13 cellular contexts compared by ENCODE assay signal in genomic region chr11:122098223-122098980, GRCh38. TPM values are rescaled to one million over a fixed set of nuclear protein-coding genes. Genes with fewer than 3 reads are reported as not detected.
DNase-seq lines count a peak whose midpoint lies in the region; ATAC-seq and TF ChIP-seq lines count a peak whose summit lies in the region.
"Had no signal": no experiment of that assay in that cellular context is flagged by ENCODE, and none has a peak within 500 bp of the region (broad histone marks: within the 10 kb centered on the region; RNA-seq: fewer than 3 reads in every experiment).

No MANE protein-coding gene starts in this region.

- peak overlapping the region; percentile 80 for H3K4me3 Mint-ChIP-seq in neural crest cell

- peaks cover 95% of the 10 kb centered on the region for H3F3A ChIP-seq in SK-N-SH (replicated peaks; ENCODE audit: insufficient read depth)

- H3K27ac Mint-ChIP-seq in neural crest cell (ENCODE audit: unreplicated experiment), result no peak overlapping the region

- H3K4me3 ChIP-seq in SK-N-SH (ENCODE audit: low read depth in 2 of 2, low read length in 1 of 2) (peak overlapping the region; percentile 77 to 80), epithelial cell of esophagus (ENCODE audit: low read length) (peak overlapping the region; percentile 72), uterus (peak overlapping the region; percentile 57 to 64)
- H3K4me3 ChIP-seq: right lobe of liver had no signal

- H3K27ac ChIP-seq in SK-N-SH (ENCODE audit: low read depth in 2 of 2, low read length in 1 of 2) (peak overlapping the region; percentile 94 to 98), uterus (peak overlapping the region; percentile 92 to 95)
- H3K27ac ChIP-seq: right lobe of liver had no signal

- peak overlapping the region; percentile 92 for H3K9ac ChIP-seq in SK-N-SH

- WGBS in SK-N-SH (ENCODE audit: low lambda C conversion rate), result 8% methylated on average over 8 of the region's 8 CpGs

- TF ChIP-seq POLR2A in uterus (IDR thresholded peaks at IDR 0.05), result no peak

- H4K20me1 ChIP-seq in SK-N-SH (ENCODE audit: insufficient read depth), result peaks cover 38% of the 10 kb centered on the region

- no peak for TF ChIP-seq EP300 in SK-N-SH (IDR thresholded peaks at IDR 0.05; ENCODE audit: borderline replicate concordance in 1 of 2, low read depth in 1 of 2, low read length in 1 of 2)

- CTCF ChIA-PET in SK-N-SH (lab: Yijun Ruan, JAX), result interaction anchor here (1.0 to 9.1 kb wide), 4 partner anchors 10 to 444 kb away, joined by 3 to 134 read pairs (median 21); no protein-coding TSS in a partner anchor

- H3K36me3 Mint-ChIP-seq in neural crest cell (ENCODE audit: low read depth), result no peaks in the 10 kb centered on the region

- no peaks in the 10 kb centered on the region for H3K9me2 ChIP-seq in SK-N-SH

- H3K79me2 ChIP-seq in SK-N-SH (ENCODE audit: insufficient read depth), result peaks cover 99% of the 10 kb centered on the region

- POLR2A ChIA-PET in SK-N-SH (lab: Yijun Ruan, JAX), result interaction anchor here (0.9 kb wide), 1 partner anchor 443 kb away, joined by 4 read pairs; no protein-coding TSS in a partner anchor

- H2AFZ ChIP-seq in SK-N-SH (ENCODE audit: low read depth), result no peak overlapping the region

- no peaks in the 10 kb centered on the region for H3K27me3 ChIP-seq in SK-N-SH (ENCODE audit: insufficient read depth)
- H3K27me3 ChIP-seq in uterus, result no peaks in the 10 kb centered on the region
- H3K27me3 ChIP-seq: right lobe of liver had no signal

- no peaks in the 10 kb centered on the region for H3K9me3 Mint-ChIP-seq in neural crest cell

- H3K9me3 ChIP-seq in SK-N-SH (no peaks in the 10 kb centered on the region), uterus (no peaks in the 10 kb centered on the region)
- H3K9me3 ChIP-seq: right lobe of liver had no signal

- peak overlapping the region; percentile 89 for H3K4me2 ChIP-seq in SK-N-SH

- intact Hi-C loops in uterus (cut with DNase I; ENCODE audit: low total_unique reads), result no loop called here

- H3K4me1 ChIP-seq in SK-N-SH (ENCODE audit: control insufficient read depth in 1 of 2, insufficient read depth in 2 of 2, low read depth in 1 of 2, low read length in 1 of 2) (peaks cover 10 to 23% of the 10 kb centered on the region in 2 experiments), uterus (peaks cover 0 to 5% of the 10 kb centered on the region in 2 donors)
- H3K4me1 ChIP-seq: right lobe of liver had no signal

- no peak for TF ChIP-seq RAD21 in SK-N-SH (IDR thresholded peaks at IDR 0.05; ENCODE audit: low read length)

- DNase-seq in SK-N-SH (no peak), epithelial cell of esophagus (ENCODE audit: low read depth) (peak; percentile 13), neural crest cell (ENCODE audit: low read depth, low spot score) (no peak), uterus (no peak), SIG-M5 treated with dmso at 0.1 percent for 504 hours (lab: John Stamatoyannopoulos, UW; ENCODE audit: unreplicated experiment) (no peak)
- DNase-seq in stimulated activated CD4-positive, alpha-beta T cell treated with anti-CD3 and anti-CD28 coated beads, Interleukin-2, amount 100 ng/mL, for 24 hours, result no peak
- DNase-seq in activated naive CD4-positive, alpha-beta T cell (lab: John Stamatoyannopoulos, UW), result no peak
- DNase-seq: activated gamma-delta T cell treated with Interleukin-2 at 50 U/mL for 16 hours; effector memory CD4-positive, alpha-beta T cell; kidney; NCI-H2029; right lobe of liver had no signal

- peaks cover 34% of the 10 kb centered on the region for H3K4me1 Mint-ChIP-seq in neural crest cell

- H3K36me3 ChIP-seq in SK-N-SH (replicated peaks in 1 of 2; ENCODE audit: control insufficient read depth in 1 of 2, insufficient read depth in 2 of 2, low read length in 1 of 2) (peaks cover 21 to 67% of the 10 kb centered on the region in 2 experiments), uterus (no peaks in the 10 kb centered on the region)
- H3K36me3 ChIP-seq: right lobe of liver had no signal

- ATAC-seq in SK-N-SH treated with all-trans-retinoic acid at 6 μM for 48 hours, result no peak
- ATAC-seq: right lobe of liver had no signal

- TF ChIP-seq CTCF in SK-N-SH (IDR thresholded peaks at IDR 0.05), result no peak
- TF ChIP-seq CTCF in epithelial cell of esophagus (IDR thresholded peaks at IDR 0.05; ENCODE audit: insufficient read depth, low read depth, low read length, missing control alignments), result no peak
- no peak for TF ChIP-seq CTCF in neural crest cell (conservative IDR thresholded peaks at IDR 0.05)
- TF ChIP-seq CTCF in uterus (IDR thresholded peaks at IDR 0.05), result no peak

- H3K27me3 Mint-ChIP-seq in neural crest cell (ENCODE audit: low read depth), result peaks cover 32% of the 10 kb centered on the region

TF ChIP-seq in SK-N-SH, 30 proteins besides CTCF, POLR2A, EP300 and RAD21 (continues in another document):
- no peak for TF ChIP-seq TCF12 (IDR thresholded peaks at IDR 0.05)
- no peak for TF ChIP-seq GATA2 (CRISPR knock-in tag; IDR thresholded peaks at IDR 0.05)
- no peak for TF ChIP-seq EZH2phosphoT487 (IDR thresholded peaks at IDR 0.05; ENCODE audit: borderline replicate concordance, low read depth)
- TF ChIP-seq GABPA (IDR thresholded peaks at IDR 0.05; ENCODE audit: low read depth), result no peak
- no peak for TF ChIP-seq CHD2 (IDR thresholded peaks at IDR 0.05; ENCODE audit: low read length, partially characterized antibody)
- TF ChIP-seq YY1 (IDR thresholded peaks at IDR 0.05; ENCODE audit: low read depth), result no peak
- TF ChIP-seq, protein P1, sequence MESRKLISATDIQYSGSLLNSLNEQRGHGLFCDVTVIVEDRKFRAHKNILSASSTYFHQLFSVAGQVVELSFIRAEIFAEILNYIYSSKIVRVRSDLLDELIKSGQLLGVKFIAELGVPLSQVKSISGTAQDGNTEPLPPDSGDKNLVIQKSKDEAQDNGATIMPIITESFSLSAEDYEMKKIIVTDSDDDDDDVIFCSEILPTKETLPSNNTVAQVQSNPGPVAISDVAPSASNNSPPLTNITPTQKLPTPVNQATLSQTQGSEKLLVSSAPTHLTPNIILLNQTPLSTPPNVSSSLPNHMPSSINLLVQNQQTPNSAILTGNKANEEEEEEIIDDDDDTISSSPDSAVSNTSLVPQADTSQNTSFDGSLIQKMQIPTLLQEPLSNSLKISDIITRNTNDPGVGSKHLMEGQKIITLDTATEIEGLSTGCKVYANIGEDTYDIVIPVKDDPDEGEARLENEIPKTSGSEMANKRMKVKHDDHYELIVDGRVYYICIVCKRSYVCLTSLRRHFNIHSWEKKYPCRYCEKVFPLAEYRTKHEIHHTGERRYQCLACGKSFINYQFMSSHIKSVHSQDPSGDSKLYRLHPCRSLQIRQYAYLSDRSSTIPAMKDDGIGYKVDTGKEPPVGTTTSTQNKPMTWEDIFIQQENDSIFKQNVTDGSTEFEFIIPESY (IDR thresholded peaks at IDR 0.05; ENCODE audit: borderline replicate concordance, low read depth), result no peak
- no peak for TF ChIP-seq RFX5 (IDR thresholded peaks at IDR 0.05; ENCODE audit: low read length)
- TF ChIP-seq MXI1 (IDR thresholded peaks at IDR 0.05; ENCODE audit: low read depth, low read length), result no peak
- no peak for TF ChIP-seq SMC3 (IDR thresholded peaks at IDR 0.05; ENCODE audit: low read depth, low read length)
- no peak for TF ChIP-seq TAF1 (IDR thresholded peaks at IDR 0.05; ENCODE audit: borderline replicate concordance, low read depth, low read length)
- no peak for TF ChIP-seq ELF1 (IDR thresholded peaks at IDR 0.05)
- no peak for TF ChIP-seq NRF1 (IDR thresholded peaks at IDR 0.05; ENCODE audit: low read depth, low read length)

TF ChIP-seq in SK-N-SH treated with all-trans-retinoic acid at 6 μM for 48 hours, 23 proteins besides CTCF, POLR2A, EP300 and RAD21 (continues in another document):
- TF ChIP-seq CREB5 (CRISPR knock-in tag; IDR thresholded peaks at IDR 0.05; ENCODE audit: low read depth), result no peak
- TF ChIP-seq OSR1 (CRISPR knock-in tag; IDR thresholded peaks at IDR 0.05), result no peak
- TF ChIP-seq, protein P2, sequence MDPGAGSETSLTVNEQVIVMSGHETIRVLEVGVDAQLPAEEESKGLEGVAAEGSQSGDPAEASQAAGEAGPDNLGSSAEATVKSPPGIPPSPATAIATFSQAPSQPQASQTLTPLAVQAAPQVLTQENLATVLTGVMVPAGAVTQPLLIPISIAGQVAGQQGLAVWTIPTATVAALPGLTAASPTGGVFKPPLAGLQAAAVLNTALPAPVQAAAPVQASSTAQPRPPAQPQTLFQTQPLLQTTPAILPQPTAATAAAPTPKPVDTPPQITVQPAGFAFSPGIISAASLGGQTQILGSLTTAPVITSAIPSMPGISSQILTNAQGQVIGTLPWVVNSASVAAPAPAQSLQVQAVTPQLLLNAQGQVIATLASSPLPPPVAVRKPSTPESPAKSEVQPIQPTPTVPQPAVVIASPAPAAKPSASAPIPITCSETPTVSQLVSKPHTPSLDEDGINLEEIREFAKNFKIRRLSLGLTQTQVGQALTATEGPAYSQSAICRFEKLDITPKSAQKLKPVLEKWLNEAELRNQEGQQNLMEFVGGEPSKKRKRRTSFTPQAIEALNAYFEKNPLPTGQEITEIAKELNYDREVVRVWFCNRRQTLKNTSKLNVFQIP (CRISPR knock-in tag; IDR thresholded peaks at IDR 0.05; ENCODE audit: borderline replicate concordance, low read depth), result no peak
- TF ChIP-seq TCF4 (CRISPR knock-in tag; IDR thresholded peaks at IDR 0.05; ENCODE audit: borderline replicate concordance), result no peak
- no peak for TF ChIP-seq ESRRG (CRISPR knock-in tag; IDR thresholded peaks at IDR 0.05)
- TF ChIP-seq ZNF70 (CRISPR knock-in tag; IDR thresholded peaks at IDR 0.05), result no peak
- TF ChIP-seq ZFP30 (CRISPR knock-in tag; IDR thresholded peaks at IDR 0.05), result no peak
- no peak for TF ChIP-seq ARNTL (CRISPR knock-in tag; IDR thresholded peaks at IDR 0.05; ENCODE audit: borderline replicate concordance, low read depth)
- TF ChIP-seq GLIS3 (CRISPR knock-in tag; IDR thresholded peaks at IDR 0.05), result no peak
- no peak for TF ChIP-seq BACH2 (CRISPR knock-in tag; IDR thresholded peaks at IDR 0.05; ENCODE audit: borderline replicate concordance)
- no peak for TF ChIP-seq ZNF8 (CRISPR knock-in tag; IDR thresholded peaks at IDR 0.05)
- TF ChIP-seq RARB (CRISPR knock-in tag; IDR thresholded peaks at IDR 0.05), result no peak

RNA-seq across cellular contexts. Expression of gene BLID, which starts 17.6 kb away (rescaled TPM):
- 0.18 TPM in 1 of 2 replicates, not detected in the other for polyA plus RNA-seq in SK-N-SH (2012; rRNA removed)
- not detected in 2 replicates for polyA plus RNA-seq in SK-N-SH (2012; cell fraction: cytosol; rRNA removed)
- 0.27 and 1.1 TPM in 2 replicates for polyA plus RNA-seq in SK-N-SH (2012; cell fraction: nucleus; rRNA removed)
- total RNA-seq in neural crest cell, result not detected in 2 replicates
- total RNA-seq in uterus, result 10 to 100 TPM in 1 of 4 donors, 1 to 10 TPM in 2, under 1 TPM in 1; 0.77 to 14.0 (median 4.3) TPM
- total RNA-seq: kidney had no signal
